In the genomic region with DNA sequence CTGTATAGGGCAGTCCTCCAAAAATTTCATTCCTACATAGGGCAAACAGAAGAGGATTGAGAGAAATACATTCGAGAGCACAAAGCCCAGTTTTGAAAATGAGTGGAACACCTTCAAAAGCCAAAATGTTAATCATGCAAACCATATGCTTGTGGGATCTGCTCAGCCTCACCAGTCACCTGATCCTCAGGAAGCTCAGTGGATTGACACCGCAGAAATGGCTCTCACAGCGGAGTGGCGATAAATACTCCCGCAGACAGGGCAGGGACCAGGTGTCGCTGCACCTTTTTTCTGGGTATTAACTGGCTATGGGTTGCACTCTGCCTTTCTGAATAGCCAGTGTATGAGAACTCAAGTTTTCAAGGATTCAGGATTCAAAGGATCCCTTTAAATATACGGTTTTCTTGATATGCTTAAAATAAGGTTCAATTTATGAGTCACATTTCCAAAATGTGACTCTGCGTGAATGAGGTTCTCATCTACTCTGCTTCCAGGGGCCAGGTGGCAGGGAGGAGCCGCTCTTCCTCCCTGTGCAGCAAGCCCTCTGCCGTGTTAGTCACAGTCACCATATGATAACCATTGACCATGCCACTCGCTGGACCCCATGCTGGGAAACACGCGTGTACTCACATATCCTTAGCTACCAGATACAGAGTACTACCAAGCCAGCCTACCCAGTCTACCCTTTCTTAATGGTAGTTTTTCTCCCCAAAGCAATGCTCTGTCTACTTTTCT, we compare ENCODE assay signal across 16 cellular contexts. TPM values are rescaled to one million over a fixed set of nuclear protein-coding genes. Genes with fewer than 3 reads are reported as not detected.
DNase-seq lines count a peak whose midpoint lies in the region; ATAC-seq and TF ChIP-seq lines count a peak whose summit lies in the region.
"Had no signal": no experiment of that assay in that cellular context is flagged by ENCODE, and none has a peak within 500 bp of the region (broad histone marks: within the 10 kb centered on the region; RNA-seq: fewer than 3 reads in every experiment).

No MANE protein-coding gene starts in this region.

- H3K27me3 Mint-ChIP-seq in central memory CD8-positive, alpha-beta T cell: no peaks in the 10 kb centered on the region
- H3K27me3 Mint-ChIP-seq in stimulated activated naive CD8-positive, alpha-beta T cell treated with anti-CD3 and anti-CD28 coated beads, Interleukin-15, Interleukin-2, amounts not matched to agents 100 ng/mL and 50 ng/mL, for 24 hours: no peaks in the 10 kb centered on the region

- peak overlapping the region; percentile 39; the same call in 1 of the 2 replicates for H2AFZ ChIP-seq in OCI-LY7 (ENCODE audit: low read length)

- H3K36me3 ChIP-seq in OCI-LY7 (ENCODE audit: insufficient read depth, low read length): no peaks in the 10 kb centered on the region
- no peaks in the 10 kb centered on the region for H3K36me3 ChIP-seq in gastrocnemius medialis
- no peaks in the 10 kb centered on the region for H3K36me3 ChIP-seq in SJCRH30
- H3K36me3 ChIP-seq: esophagus squamous epithelium had no signal

- peak overlapping the region; percentile 77 for H3K4me2 ChIP-seq in OCI-LY7 (ENCODE audit: low read length)
- H3K4me2 ChIP-seq: KMS-11 had no signal

- CTCF ChIA-PET in OCI-LY7 (lab: Charles Lee; ENCODE audit: unreplicated experiment): interaction anchor here (0.6 to 2.3 kb wide), 3 partner anchors 10 to 173 kb away, joined by 5 to 11 read pairs (median 6); no protein-coding TSS in a partner anchor

- H3K27ac ChIP-seq in OCI-LY7 (ENCODE audit: low read depth, low read length, poor library complexity, severe bottlenecking): peak overlapping the region; percentile 95
- no peak overlapping the region for H3K27ac ChIP-seq in gastrocnemius medialis
- H3K27ac ChIP-seq in SJCRH30: no peak overlapping the region
- H3K27ac ChIP-seq: KMS-11, RWPE1 had no signal

- no peaks in the 10 kb centered on the region for H3K79me2 ChIP-seq in OCI-LY7 (ENCODE audit: insufficient read depth, low read depth, low read length)

- POLR2A ChIA-PET in OCI-LY7 (lab: Charles Lee): interaction anchor here (0.6 to 10.6 kb wide), 12 partner anchors 7 to 634 kb away, joined by 3 to 147 read pairs (median 6); no protein-coding TSS in a partner anchor

- ATAC-seq in left ventricle myocardium superior (no peak), gastrocnemius medialis (no peak)
- no peak for ATAC-seq in central memory CD8-positive, alpha-beta T cell (replicated peaks; ENCODE audit: extremely low read depth, poor library complexity, severe bottlenecking)

- TF ChIP-seq CTCF in OCI-LY7 (conservative IDR thresholded peaks at IDR 0.05; ENCODE audit: low read length) (no peak), gastrocnemius medialis (IDR thresholded peaks at IDR 0.05 in 4 of 5, conservative IDR thresholded peaks at IDR 0.05 in 1 of 5) (no peak)

- in situ Hi-C loops in gastrocnemius medialis (cut with MboI; ENCODE audit: low sequenced_read_pairs in 4 of 4): loop anchor here in 3 of 4 donors (25.0 kb wide), 5 partner anchors 190 to 615 kb away; a partner anchor contains a TSS

- peaks cover 88% of the 10 kb centered on the region for H3K4me1 Mint-ChIP-seq in central memory CD8-positive, alpha-beta T cell
- H3K4me1 Mint-ChIP-seq in stimulated activated naive CD8-positive, alpha-beta T cell treated with anti-CD3 and anti-CD28 coated beads, Interleukin-15, Interleukin-2, amounts not matched to agents 100 ng/mL and 50 ng/mL, for 24 hours (ENCODE audit: low read depth): peaks cover 100% of the 10 kb centered on the region

- H4K20me1 ChIP-seq in OCI-LY7 (ENCODE audit: insufficient read depth, low read length): no peaks in the 10 kb centered on the region

- H3K4me3 ChIP-seq in OCI-LY7 (ENCODE audit: low read depth, low read length, poor library complexity, severe bottlenecking) (peak overlapping the region; percentile 44), gastrocnemius medialis (no peak overlapping the region), SJCRH30 (no peak overlapping the region)

- no peaks in the 10 kb centered on the region for H3K9me3 Mint-ChIP-seq in central memory CD8-positive, alpha-beta T cell
- no peaks in the 10 kb centered on the region for H3K9me3 Mint-ChIP-seq in stimulated activated naive CD8-positive, alpha-beta T cell treated with anti-CD3 and anti-CD28 coated beads, Interleukin-15, Interleukin-2, amounts not matched to agents 100 ng/mL and 50 ng/mL, for 24 hours
- H3K9me3 Mint-ChIP-seq: mesothelial cell of epicardium had no signal

- TF ChIP-seq POLR2A in gastrocnemius medialis (IDR thresholded peaks at IDR 0.05): no peak

- peaks cover 20% of the 10 kb centered on the region for H3K36me3 Mint-ChIP-seq in central memory CD8-positive, alpha-beta T cell (ENCODE audit: insufficient read depth)
- H3K36me3 Mint-ChIP-seq in stimulated activated naive CD8-positive, alpha-beta T cell treated with anti-CD3 and anti-CD28 coated beads, Interleukin-15, Interleukin-2, amounts not matched to agents 100 ng/mL and 50 ng/mL, for 24 hours (ENCODE audit: low read depth): no peaks in the 10 kb centered on the region
- H3K36me3 Mint-ChIP-seq: mesothelial cell of epicardium had no signal

- peak overlapping the region; percentile 88 for H3K27ac Mint-ChIP-seq in central memory CD8-positive, alpha-beta T cell (ENCODE audit: low read depth)
- H3K27ac Mint-ChIP-seq in stimulated activated naive CD8-positive, alpha-beta T cell treated with anti-CD3 and anti-CD28 coated beads, Interleukin-15, Interleukin-2, amounts not matched to agents 100 ng/mL and 50 ng/mL, for 24 hours: peak overlapping the region; percentile 98
- H3K27ac Mint-ChIP-seq: mesothelial cell of epicardium had no signal

- DNase-seq in cardiac septum (ENCODE audit: low spot score) (peak; percentile 71), left ventricle myocardium superior (no peak), OCI-LY7 (ENCODE audit: low spot score) (no peak), gastrocnemius medialis (no peak), SJCRH30 (no peak), Kasumi-1 (lab: John Stamatoyannopoulos, UW) (no peak)
- no peak for DNase-seq in central memory CD8-positive, alpha-beta T cell (ENCODE audit: low spot score in 2 of 2)
- DNase-seq: COR-L47; esophagus squamous epithelium; stimulated activated CD4-positive, alpha-beta T cell treated with anti-CD3 and anti-CD28 coated beads, Interleukin-4, amount 100 ng/mL, for 4 hours had no signal

- no peaks in the 10 kb centered on the region for H3K9me2 ChIP-seq in OCI-LY7 (ENCODE audit: insufficient read depth, low read length)

- H3K4me1 ChIP-seq in OCI-LY7 (ENCODE audit: insufficient read depth, low read length, poor library complexity, severe bottlenecking) (peaks cover 84% of the 10 kb centered on the region), gastrocnemius medialis (peaks cover 15 to 16% of the 10 kb centered on the region in 2 donors), SJCRH30 (no peaks in the 10 kb centered on the region)

- H3K27me3 ChIP-seq in gastrocnemius medialis: no peaks in the 10 kb centered on the region
- no peaks in the 10 kb centered on the region for H3K27me3 ChIP-seq in SJCRH30

- H3K9me3 ChIP-seq in OCI-LY7 (ENCODE audit: low read length): no peaks in the 10 kb centered on the region
- H3K9me3 ChIP-seq in gastrocnemius medialis: no peaks in the 10 kb centered on the region
- H3K9me3 ChIP-seq in SJCRH30 (replicated peaks): no peaks in the 10 kb centered on the region
- H3K9me3 ChIP-seq: esophagus squamous epithelium had no signal

- peak overlapping the region; percentile 80 for H3K4me3 Mint-ChIP-seq in central memory CD8-positive, alpha-beta T cell
- H3K4me3 Mint-ChIP-seq in stimulated activated naive CD8-positive, alpha-beta T cell treated with anti-CD3 and anti-CD28 coated beads, Interleukin-15, Interleukin-2, amounts not matched to agents 100 ng/mL and 50 ng/mL, for 24 hours: peak overlapping the region; percentile 79
- H3K4me3 Mint-ChIP-seq: mesothelial cell of epicardium had no signal

- intact Hi-C loops in cardiac septum (cut with DNase I) (no loop called here), left ventricle myocardium superior (cut with micrococcal nuclease) (no loop called here), OCI-LY7 (cut with micrococcal nuclease; ENCODE audit: unreplicated experiment) (loop anchor here (10.0 kb wide), 2 partner anchors 927 to 1227 kb away; no protein-coding TSS in a partner anchor), gastrocnemius medialis (cut with DNase I; ENCODE audit: low total_unique reads) (no loop called here)

- no TSS peak for BruUV-seq in OCI-LY7 (replicated peaks; lab: Mats Ljungman, UMichigan)

RNA-seq across cellular contexts. Expression of a gene that starts 18.3 kb away (rescaled TPM):
- total RNA-seq in cardiac septum: 9.8 TPM
- total RNA-seq in left ventricle myocardium superior: 11.6 TPM
- 3.4 and 3.5 TPM in 2 replicates for total RNA-seq in OCI-LY7 (2014; rRNA removed; shearing (Covaris generic))
- 11.9 and 12.5 TPM in 2 replicates for total RNA-seq in OCI-LY7 (2022)
- total RNA-seq in gastrocnemius medialis: 1 to 10 TPM; 1.8 to 6.0 (median 4.7) TPM
- total RNA-seq in SJCRH30 (2014; rRNA removed; shearing (Covaris generic)): 1.1 and 2.4 TPM in 2 replicates

RNA-seq across cellular contexts. Expression of a gene that starts 22.7 kb away (rescaled TPM):
- 1.7 TPM for total RNA-seq in cardiac septum
- total RNA-seq in left ventricle myocardium superior: 0.55 TPM
- total RNA-seq in OCI-LY7 (2014; rRNA removed; shearing (Covaris generic)): 0.41 and 0.75 TPM in 2 replicates
- total RNA-seq in OCI-LY7 (2022): 0.46 and 0.90 TPM in 2 replicates
- total RNA-seq in gastrocnemius medialis: under 1 TPM in 3 of 4 donors, not detected in 1; 0.20 to 0.41 (median 0.27) TPM
- total RNA-seq in SJCRH30 (2014; rRNA removed; shearing (Covaris generic)): not detected in 2 replicates
- total RNA-seq: esophagus squamous epithelium, pulmonary artery endothelial cell, subcutaneous adipose tissue had no signal

RNA-seq across cellular contexts. Expression of a gene that starts 39.5 kb away (rescaled TPM):
- not detected for total RNA-seq in cardiac septum
- total RNA-seq in left ventricle myocardium superior: not detected
- not detected in 2 replicates for total RNA-seq in OCI-LY7 (2014; rRNA removed; shearing (Covaris generic))
- total RNA-seq in OCI-LY7 (2022): not detected in 2 replicates
- not detected for total RNA-seq in gastrocnemius medialis
- total RNA-seq in SJCRH30 (2014; rRNA removed; shearing (Covaris generic)): not detected in 2 replicates
- total RNA-seq: esophagus squamous epithelium, mesothelial cell of epicardium, pulmonary artery endothelial cell, subcutaneous adipose tissue had no signal
